24 cellular contexts compared by ENCODE assay signal in the genomic region with DNA sequence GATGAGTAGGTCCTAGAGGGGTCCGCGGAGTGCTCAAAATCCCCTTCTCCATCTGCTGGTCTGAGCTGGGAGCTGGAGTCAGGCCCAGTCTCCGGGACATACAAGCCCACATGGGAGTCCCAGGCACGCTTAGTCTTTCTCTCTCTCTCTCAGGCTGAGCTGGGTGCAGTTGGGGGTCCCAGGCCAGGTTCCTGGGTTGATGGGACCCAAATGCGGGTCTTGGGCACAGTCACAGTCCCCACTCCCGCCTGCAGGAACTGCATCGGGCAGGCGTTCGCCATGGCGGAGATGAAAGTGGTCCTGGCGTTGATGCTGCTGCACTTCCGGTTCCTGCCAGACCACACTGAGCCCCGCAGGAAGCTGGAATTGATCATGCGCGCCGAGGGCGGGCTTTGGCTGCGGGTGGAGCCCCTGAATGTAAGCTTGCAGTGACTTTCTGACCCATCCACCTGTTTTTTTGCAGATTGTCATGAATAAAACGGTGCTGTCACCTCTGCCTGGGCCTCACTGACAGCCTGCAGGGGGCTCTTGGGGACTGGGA. TPM values are rescaled to one million over a fixed set of nuclear protein-coding genes. Genes with fewer than 3 reads are reported as not detected.
"Had no signal": no experiment of that assay in that cellular context is flagged by ENCODE, and none has a peak within 500 bp of the region (broad histone marks: within the 10 kb centered on the region; RNA-seq: fewer than 3 reads in every experiment).

No MANE protein-coding gene starts in this region.

- H3K9me3 ChIP-seq: lower lobe of right lung, right lobe of liver, stomach had no signal

- ATAC-seq: activated CD8-positive, alpha-beta T cell treated with anti-CD3 and anti-CD28 coated beads, Interleukin-2, amount 10 ng/mL, durations not matched to agents 7 days and 5 days; left colon; lower lobe of right lung; natural killer cell treated with Interleukin-12 subunit alpha and Interleukin-12 subunit beta and Interleukin-15 and Interleukin-18, amount 100 ng/mL, for 72 hours had no signal

- H3K27ac ChIP-seq: coronary artery, lower lobe of right lung, parathyroid adenoma, right lobe of liver, stomach had no signal

- H3K4me3 ChIP-seq: coronary artery, lower lobe of right lung, right lobe of liver, stomach had no signal

- H3K27me3 ChIP-seq: right lobe of liver, stomach had no signal

- H3K36me3 ChIP-seq: lower lobe of right lung had no signal

- DNase-seq: activated B cell treated with CpG ODN at 0.5 μM for 24 hours; activated CD4-positive, alpha-beta T cell treated with anti-CD3 and anti-CD28 coated beads, Interleukin-2, amount 10 ng/mL, durations not matched to agents 7 days and 5 days; activated CD8-positive, alpha-beta memory T cell treated with anti-CD3 and anti-CD28 coated beads, Interleukin-2, amount 50 U/mL, for 48 hours; activated CD8-positive, alpha-beta T cell treated with anti-CD3 and anti-CD28 coated beads, Interleukin-2, amount 10 ng/mL, durations not matched to agents 7 days and 5 days; activated effector memory CD4-positive, alpha-beta T cell treated with Interleukin-2 at 50 U/mL for 16 hours; activated naive CD4-positive, alpha-beta T cell treated with anti-CD3 and anti-CD28 coated beads, Interleukin-2, amount 50 U/mL, for 16 hours; activated T-cell treated with anti-CD3 and anti-CD28 coated beads, Interleukin-2, amount 50 U/mL, for 48 hours; aorta; erythroblast; foreskin melanocyte; glutamatergic neuron; hypothalamus; islet precursor cell; left colon; lower lobe of right lung; right lobe of liver; small intestine; stimulated activated CD4-positive, alpha-beta T cell treated with anti-CD3 and anti-CD28 coated beads, Interleukin-15, amount 100 ng/mL, for 24 hours; stimulated activated CD4-positive, alpha-beta T cell treated with anti-CD3 and anti-CD28 coated beads, Interleukin-4, amount 100 ng/mL, for 1 hour; stomach had no signal

- H3K4me1 ChIP-seq: lower lobe of right lung, parathyroid adenoma had no signal

RNA-seq across cellular contexts. Expression of a gene that starts 23.8 kb away (rescaled TPM):
- total RNA-seq: activated B cell treated with CpG ODN at 0.5 μM for 24 hours; activated CD8-positive, alpha-beta T cell treated with anti-CD3 and anti-CD28 coated beads, Interleukin-2, amount 10 ng/mL, durations not matched to agents 7 days and 5 days; natural killer cell treated with Interleukin-12 subunit alpha and Interleukin-12 subunit beta and Interleukin-15 and Interleukin-18, amount 100 ng/mL, for 72 hours had no signal

RNA-seq across cellular contexts. Expression of a gene that starts 31.1 kb away (rescaled TPM):
- total RNA-seq: activated B cell treated with CpG ODN at 0.5 μM for 24 hours; activated CD4-positive, alpha-beta T cell treated with anti-CD3 and anti-CD28 coated beads, Interleukin-2, amount 10 ng/mL, durations not matched to agents 7 days and 5 days; activated CD8-positive, alpha-beta T cell treated with anti-CD3 and anti-CD28 coated beads, Interleukin-2, amount 10 ng/mL, durations not matched to agents 7 days and 5 days; aorta; left colon; lower lobe of right lung; natural killer cell treated with Interleukin-12 subunit alpha and Interleukin-12 subunit beta and Interleukin-15 and Interleukin-18, amount 100 ng/mL, for 72 hours; right lobe of liver; stomach; temporal lobe had no signal
- polyA plus RNA-seq: aorta, small intestine, stomach had no signal

RNA-seq across cellular contexts. Expression of a gene that starts 41.1 kb away (rescaled TPM):
- total RNA-seq: activated B cell treated with CpG ODN at 0.5 μM for 24 hours; activated CD4-positive, alpha-beta T cell treated with anti-CD3 and anti-CD28 coated beads, Interleukin-2, amount 10 ng/mL, durations not matched to agents 7 days and 5 days; activated CD8-positive, alpha-beta T cell treated with anti-CD3 and anti-CD28 coated beads, Interleukin-2, amount 10 ng/mL, durations not matched to agents 7 days and 5 days; aorta; left colon; lower lobe of right lung; natural killer cell treated with Interleukin-12 subunit alpha and Interleukin-12 subunit beta and Interleukin-15 and Interleukin-18, amount 100 ng/mL, for 72 hours; right lobe of liver; stomach; temporal lobe had no signal
- polyA plus RNA-seq: aorta, small intestine, stomach had no signal

RNA-seq across cellular contexts. Expression of a gene that starts 56.0 kb away (rescaled TPM):
- total RNA-seq: activated B cell treated with CpG ODN at 0.5 μM for 24 hours; activated CD8-positive, alpha-beta T cell treated with anti-CD3 and anti-CD28 coated beads, Interleukin-2, amount 10 ng/mL, durations not matched to agents 7 days and 5 days had no signal
- polyA plus RNA-seq: aorta had no signal
